In the genomic region with DNA sequence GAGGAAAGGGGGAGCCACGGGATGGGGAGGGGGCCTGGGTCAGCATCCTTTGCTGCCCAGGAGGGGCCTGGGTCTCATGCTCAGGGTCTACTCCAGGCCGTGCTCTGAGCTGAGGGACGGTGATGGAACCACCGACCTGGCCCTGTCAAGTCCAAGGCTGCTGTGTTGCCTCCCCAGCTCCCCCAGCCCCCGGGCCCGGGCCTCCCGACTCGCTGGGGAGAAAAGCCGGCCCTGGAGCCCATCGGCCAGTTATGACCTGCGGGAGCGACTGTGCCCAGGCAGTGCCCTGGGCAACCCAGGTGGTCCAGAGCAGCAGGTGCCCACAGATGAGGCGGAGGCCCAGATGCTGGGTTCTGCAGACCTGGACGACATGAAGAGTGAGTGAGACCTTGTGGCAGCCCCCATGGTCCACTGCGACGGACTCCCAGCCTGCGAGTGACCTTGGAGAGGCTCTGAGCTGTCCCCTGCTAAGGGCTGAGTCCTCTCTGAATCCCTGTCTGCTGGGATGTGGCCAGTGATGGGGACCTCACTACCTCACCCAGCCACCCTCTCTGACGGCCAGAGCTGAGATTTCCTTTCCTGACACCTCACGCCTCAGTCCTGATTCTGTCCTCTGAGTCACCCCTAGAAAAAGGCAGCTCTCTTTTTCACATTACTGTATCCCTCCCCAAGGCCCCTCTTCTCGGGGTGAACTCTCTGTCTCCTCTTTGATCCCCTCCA, we compare ENCODE assay signal across 23 cellular contexts. TPM values are rescaled to one million over a fixed set of nuclear protein-coding genes. Genes with fewer than 3 reads are reported as not detected.
A peak's percentile ranks its signal among the peaks of the same experiment; 100 is the strongest.
DNase-seq lines count a peak whose midpoint lies in the region; ATAC-seq and TF ChIP-seq lines count a peak whose summit lies in the region.
"Had no signal": no experiment of that assay in that cellular context is flagged by ENCODE, and none has a peak within 500 bp of the region (broad histone marks: within the 10 kb centered on the region; RNA-seq: fewer than 3 reads in every experiment).

No MANE protein-coding gene starts in this region.

- intact Hi-C loops in left ventricle myocardium inferior (cut with micrococcal nuclease) (no loop called here), psoas muscle (cut with DNase I) (no loop called here)

- WGBS in GM23248 (ENCODE audit: low coverage in 1 of 2, low lambda C conversion rate in 2 of 2, missing lambda C conversion rate in 2 of 2), 2 experiments, result 82 to 85% methylated on average over 10 to 20 of the region's 20 CpGs
- 76 to 80% (median 80%) methylated on average over 17 to 20 of the region's 20 CpGs for WGBS in psoas muscle, 3 donors

- no peaks in the 10 kb centered on the region for H3F3A ChIP-seq in GM23248 (ENCODE audit: insufficient read depth)

- H3K9me3 ChIP-seq in GM23248 (ENCODE audit: low read depth) (no peaks in the 10 kb centered on the region), left ventricle myocardium inferior (replicated peaks) (no peaks in the 10 kb centered on the region), psoas muscle (no peaks in the 10 kb centered on the region)
- H3K9me3 ChIP-seq: body of pancreas had no signal

- H3K4me3 ChIP-seq in GM23248 (no peak overlapping the region), left ventricle myocardium inferior (peak overlapping the region; percentile 69), psoas muscle (no peak overlapping the region)
- H3K4me3 ChIP-seq: body of pancreas, hepatocyte had no signal

- TF ChIP-seq CTCF in left ventricle myocardium inferior (IDR thresholded peaks at IDR 0.05; ENCODE audit: borderline replicate concordance) (no peak), psoas muscle (IDR thresholded peaks at IDR 0.05) (no peak), omental fat pad (IDR thresholded peaks at IDR 0.05) (no peak)

- no peak overlapping the region for H2AFZ ChIP-seq in GM23248
- H2AFZ ChIP-seq: hepatocyte had no signal

- no peak overlapping the region for H3K27ac ChIP-seq in GM23248
- H3K27ac ChIP-seq in left ventricle myocardium inferior (replicated peaks), result peak overlapping the region; percentile 97
- no peak overlapping the region for H3K27ac ChIP-seq in psoas muscle
- H3K27ac ChIP-seq: body of pancreas, hepatocyte had no signal

- peak in 3 of 4 donors; percentile 36 to 51 (median 47) for ATAC-seq in psoas muscle
- ATAC-seq in GM21717 (IDR thresholded peaks at IDR 0.05; ENCODE audit: unreplicated experiment), result no peak
- ATAC-seq in omental fat pad (ENCODE audit: low FRiP score), result no peak
- ATAC-seq: activated CD8-positive, alpha-beta T cell treated with anti-CD3 and anti-CD28 coated beads for 36 hours; activated T-cell treated with anti-CD3 and anti-CD28 coated beads, Interleukin-2, amount 50 U/mL, for 4 hours; body of pancreas had no signal

- no peak overlapping the region for H3K9ac ChIP-seq in GM23248

- peak; percentile 39 for DNase-seq in GM23248
- DNase-seq in amniotic epithelial cell (ENCODE audit: low read depth), result peak; percentile 2
- peak; percentile 73 for DNase-seq in left ventricle myocardium inferior
- peak in 1 of 2 donors; percentile 48 for DNase-seq in psoas muscle
- DNase-seq in omental fat pad (ENCODE audit: low spot score), result no peak
- no peak for DNase-seq in SHP77 (lab: John Stamatoyannopoulos, UW)
- DNase-seq: activated B cell treated with CpG ODN at 0.5 μM for 24 hours; activated CD8-positive, alpha-beta T cell treated with anti-CD3 and anti-CD28 coated beads for 36 hours; activated T-cell treated with anti-CD3 and anti-CD28 coated beads, Interleukin-2, amount 50 U/mL, for 4 hours; COR-L47; cortex of kidney; GOT3; mesenchymal stem cell; naive B cell; NCI-H146; NCI-H2171 treated with DMSO at 0.1 percent for 48 hours; NCI-H526 treated with DMSO at 0.1 percent for 48 hours; SIG-M5 had no signal

- H3K4me1 ChIP-seq in GM23248 (ENCODE audit: insufficient read depth), result no peaks in the 10 kb centered on the region
- H3K4me1 ChIP-seq in left ventricle myocardium inferior, result peaks cover 58% of the 10 kb centered on the region
- H3K4me1 ChIP-seq in psoas muscle, result no peaks in the 10 kb centered on the region

- no peaks in the 10 kb centered on the region for H4K20me1 ChIP-seq in GM23248 (ENCODE audit: insufficient read depth)

- in situ Hi-C loops in GM23248 (cut with MboI), result no loop called here

- H3K27me3 ChIP-seq in GM23248 (replicated peaks; ENCODE audit: insufficient read depth) (peaks cover 4% of the 10 kb centered on the region; the same call in 1 of the 2 replicates), left ventricle myocardium inferior (ENCODE audit: low read depth) (peaks cover 30% of the 10 kb centered on the region), psoas muscle (ENCODE audit: insufficient read depth in 3 of 3, low read length in 2 of 3) (no peaks in the 10 kb centered on the region)
- H3K27me3 ChIP-seq: body of pancreas, hepatocyte had no signal

- H3K9me2 ChIP-seq in GM23248 (ENCODE audit: insufficient read depth), result no peaks in the 10 kb centered on the region

- H3K36me3 ChIP-seq in GM23248 (ENCODE audit: low read depth), result no peaks in the 10 kb centered on the region
- H3K36me3 ChIP-seq in left ventricle myocardium inferior, result peaks cover 18% of the 10 kb centered on the region
- no peaks in the 10 kb centered on the region for H3K36me3 ChIP-seq in psoas muscle (ENCODE audit: insufficient read depth in 1 of 2, low read depth in 1 of 2)

- H3K79me2 ChIP-seq in GM23248 (ENCODE audit: insufficient read depth), result no peaks in the 10 kb centered on the region
- H3K79me2 ChIP-seq: hepatocyte had no signal

- no peak overlapping the region for H3K4me2 ChIP-seq in GM23248 (ENCODE audit: unreplicated experiment)
- H3K4me2 ChIP-seq: hepatocyte had no signal

RNA-seq across cellular contexts. Expression of a gene that starts 2.7 kb away (rescaled TPM):
- 0.54 and 1.6 TPM in 2 replicates for total RNA-seq in GM23248 (2014; rRNA removed; shearing (Covaris generic))
- polyA plus RNA-seq in GM23248 (2016; fragmentation: Nextera tagmentation; extraction: Ambion mirVana) (0.79 and 0.96 TPM in 2 replicates), psoas muscle (under 1 TPM; 0.40 to 0.60 (median 0.48) TPM)
- total RNA-seq in left ventricle myocardium inferior (426 TPM), psoas muscle (1 to 10 TPM in 1 of 4 donors, under 1 TPM in 3; 0.50 to 1.4 (median 0.78) TPM), omental fat pad (10 to 100 TPM in 2 of 4 donors, 1 to 10 TPM in 2; 5.2 to 15.8 (median 8.6) TPM)
- total RNA-seq: activated B cell treated with CpG ODN at 0.5 μM for 24 hours; activated CD8-positive, alpha-beta T cell treated with anti-CD3 and anti-CD28 coated beads for 36 hours; OCI-LY7 had no signal

RNA-seq across cellular contexts. Expression of a gene that starts 32.5 kb away (rescaled TPM):
- total RNA-seq in GM23248 (2014; rRNA removed; shearing (Covaris generic)), result 10.5 and 13.9 TPM in 2 replicates
- 7.3 and 7.9 TPM in 2 replicates for polyA plus RNA-seq in GM23248 (2016; fragmentation: Nextera tagmentation; extraction: Ambion mirVana)
- 15.9 TPM for total RNA-seq in left ventricle myocardium inferior
- 10 to 100 TPM in 2 of 4 donors, 1 to 10 TPM in 2; 5.5 to 12.8 (median 10.3) TPM for total RNA-seq in psoas muscle
- polyA plus RNA-seq in psoas muscle, result 10 to 100 TPM in 1 of 3 donors, 1 to 10 TPM in 2; 6.5 to 13.3 (median 8.6) TPM
- 10 to 100 TPM in 2 of 4 donors, 1 to 10 TPM in 2; 9.1 to 22.4 (median 13.0) TPM for total RNA-seq in omental fat pad

RNA-seq across cellular contexts. Expression of a gene that starts 58.0 kb away (rescaled TPM):
- 0.11 TPM in 1 of 2 replicates, not detected in the other for total RNA-seq in GM23248 (2014; rRNA removed; shearing (Covaris generic))
- 0.19 and 0.36 TPM in 2 replicates for polyA plus RNA-seq in GM23248 (2016; fragmentation: Nextera tagmentation; extraction: Ambion mirVana)
- total RNA-seq in left ventricle myocardium inferior, result 2.4 TPM
- total RNA-seq in psoas muscle, result under 1 TPM in 2 of 4 donors, not detected in 2; 0.23 to 0.36 TPM
- 1 to 10 TPM in 1 of 3 donors, under 1 TPM in 2; 0.10 to 1.2 (median 0.18) TPM for polyA plus RNA-seq in psoas muscle
- 1 to 10 TPM in 1 of 4 donors, under 1 TPM in 1, not detected in 2; 0.88 to 1.1 TPM for total RNA-seq in omental fat pad
- total RNA-seq: activated B cell treated with CpG ODN at 0.5 μM for 24 hours; activated CD8-positive, alpha-beta T cell treated with anti-CD3 and anti-CD28 coated beads for 36 hours; activated T-cell treated with anti-CD3 and anti-CD28 coated beads, Interleukin-2, amount 50 U/mL, for 4 hours; endothelial cell of umbilical vein; OCI-LY7 had no signal

RNA-seq across cellular contexts. Expression of a gene that starts 58.8 kb away (rescaled TPM):
- 68.7 and 84.9 TPM in 2 replicates for total RNA-seq in GM23248 (2014; rRNA removed; shearing (Covaris generic))
- polyA plus RNA-seq in GM23248 (2016; fragmentation: Nextera tagmentation; extraction: Ambion mirVana) (12.8 and 13.8 TPM in 2 replicates), psoas muscle (10 to 100 TPM; 10.3 to 35.9 (median 22.1) TPM)
- total RNA-seq in left ventricle myocardium inferior (208 TPM), psoas muscle (100 to 1,000 TPM in 1 of 4 donors, 10 to 100 TPM in 3; 38.7 to 134 (median 68.0) TPM), omental fat pad (100 to 1,000 TPM in 2 of 4 donors, 10 to 100 TPM in 2; 68.6 to 117 (median 88.7) TPM)
- total RNA-seq: activated B cell treated with CpG ODN at 0.5 μM for 24 hours had no signal

Comparison
In these comparisons a context has a peak if more than half of its experiments do, and no peak if none do; other contexts are left out.
1. DNase-seq: peak in GM23248 (single experiment), amniotic epithelial cell (single experiment) and left ventricle myocardium inferior (single experiment); none in omental fat pad (single experiment) and SHP77 (0 of 2).
2. ATAC-seq: peak in psoas muscle (3 of 4); none in GM21717 (single experiment) and omental fat pad (single experiment).
3. RNA of a gene that starts 2.7 kb away (total RNA-seq): 426 TPM in left ventricle myocardium inferior (single experiment); 5.2 to 15.8 TPM in omental fat pad, 0.50 to 1.4 TPM in psoas muscle and 0.54 to 1.6 TPM in GM23248; every median in the first group is over 10 times any median in the second.